In the genomic region with DNA sequence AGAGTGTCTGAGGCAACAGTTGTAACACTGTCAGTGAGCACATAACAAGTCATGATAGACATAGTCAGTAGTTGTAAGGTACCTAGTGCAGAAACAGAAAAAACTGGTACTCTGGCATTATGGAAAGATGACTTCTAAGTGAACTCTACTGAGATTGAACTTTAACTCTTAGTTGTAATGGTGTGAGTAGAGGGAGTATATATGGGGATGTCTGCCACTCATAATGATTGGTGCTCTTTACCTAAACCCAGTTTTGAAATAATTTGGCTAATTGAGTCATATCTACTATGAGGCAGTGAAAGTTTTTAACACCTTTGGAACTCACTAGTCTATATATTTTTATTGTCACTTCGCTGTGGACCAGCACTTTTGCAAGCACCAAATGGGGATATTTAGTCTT, we compare ENCODE assay signal across 22 cellular contexts.
"Had no signal": no experiment of that assay in that cellular context is flagged by ENCODE, and none has a peak within 500 bp of the region (broad histone marks: within the 10 kb centered on the region; RNA-seq: fewer than 3 reads in every experiment).

No MANE protein-coding gene starts in this region.

- H3K36me3 Mint-ChIP-seq: brain, immature natural killer cell, natural killer cell had no signal

- H3K4me3 ChIP-seq: left lung, spleen, suprapubic skin, tibial nerve had no signal

- H3K27me3 ChIP-seq: left lung, spleen, suprapubic skin, tibial nerve had no signal

- H3K9me3 Mint-ChIP-seq: activated naive CD4-positive, alpha-beta T cell treated with anti-CD3 and anti-CD28 coated beads for 36 hours; brain; dendritic cell treated with granulocyte-macrophage colony-stimulating factor and Interleukin-4, amounts not matched to agents 40 ng/mL and 50 ng/mL, for 4 days; immature natural killer cell; natural killer cell; stimulated activated naive CD8-positive, alpha-beta T cell treated with anti-CD3 and anti-CD28 coated beads, Interleukin-15, Interleukin-2, amounts not matched to agents 100 ng/mL and 50 ng/mL, for 24 hours had no signal

- H3K27me3 Mint-ChIP-seq: brain; dendritic cell treated with granulocyte-macrophage colony-stimulating factor and Interleukin-4, amounts not matched to agents 40 ng/mL and 50 ng/mL, for 4 days; stimulated activated naive CD8-positive, alpha-beta T cell treated with anti-CD3 and anti-CD28 coated beads, Interleukin-15, Interleukin-2, amounts not matched to agents 100 ng/mL and 50 ng/mL, for 24 hours had no signal

- ATAC-seq: left lung, natural killer cell had no signal

- H3K27ac ChIP-seq: left lung, spleen, suprapubic skin, tibial nerve had no signal

- H3K4me2 ChIP-seq: SK-N-SH had no signal

- H3K9me3 ChIP-seq: left lung, SK-N-SH, spleen, suprapubic skin, tibial nerve had no signal

- H3K4me3 Mint-ChIP-seq: activated naive CD4-positive, alpha-beta T cell treated with anti-CD3 and anti-CD28 coated beads for 36 hours; dendritic cell treated with granulocyte-macrophage colony-stimulating factor and Interleukin-4, amounts not matched to agents 40 ng/mL and 50 ng/mL, for 4 days; immature natural killer cell; natural killer cell; stimulated activated naive CD8-positive, alpha-beta T cell treated with anti-CD3 and anti-CD28 coated beads, Interleukin-15, Interleukin-2, amounts not matched to agents 100 ng/mL and 50 ng/mL, for 24 hours had no signal

- H3K36me3 ChIP-seq: left lung, spleen, suprapubic skin, tibial nerve had no signal

- H3K9ac ChIP-seq: SK-N-SH had no signal

- DNase-seq: activated CD4-positive, alpha-beta T cell treated with anti-CD3 and anti-CD28 coated beads for 1 hour; activated CD4-positive, alpha-beta T cell treated with anti-CD3 and anti-CD28 coated beads, Interleukin-2, amount 50 U/mL, for 4 hours; activated naive CD4-positive, alpha-beta T cell treated with anti-CD3 and anti-CD28 coated beads for 36 hours; aorta; effector CD8-positive, alpha-beta T cell; erythroblast; foreskin fibroblast; immature natural killer cell; left lung; mammary epithelial cell; midbrain; natural killer cell; retina; SK-N-SH; spleen; stimulated activated CD4-positive, alpha-beta T cell treated with anti-CD3 and anti-CD28 coated beads, Interleukin-4, amount 100 ng/mL, for 1 hour had no signal

- H3K27ac Mint-ChIP-seq: activated naive CD4-positive, alpha-beta T cell treated with anti-CD3 and anti-CD28 coated beads for 36 hours; brain; dendritic cell treated with granulocyte-macrophage colony-stimulating factor and Interleukin-4, amounts not matched to agents 40 ng/mL and 50 ng/mL, for 4 days; natural killer cell; stimulated activated naive CD8-positive, alpha-beta T cell treated with anti-CD3 and anti-CD28 coated beads, Interleukin-15, Interleukin-2, amounts not matched to agents 100 ng/mL and 50 ng/mL, for 24 hours had no signal

- FAIRE-seq: urothelium cell line had no signal
